ENCODE assay signal across 1 cellular context in genomic region chr3:105868450-105868744, GRCh38.
TF ChIP-seq lines count a peak whose summit lies in the region.

No MANE protein-coding gene starts in this region.

TF ChIP-seq in SK-N-SH, 30 proteins besides CTCF, POLR2A, EP300 and RAD21 (continued from another document):
- TF ChIP-seq SMC3 (IDR thresholded peaks at IDR 0.05; ENCODE audit: low read depth, low read length) = no peak
- TF ChIP-seq USF2 (IDR thresholded peaks at IDR 0.05; ENCODE audit: borderline replicate concordance, low read depth, low read length) = no peak
- no peak for TF ChIP-seq RXRA (IDR thresholded peaks at IDR 0.05; ENCODE audit: borderline replicate concordance, low read depth)
- no peak; the same call in 1 of the 2 replicates for TF ChIP-seq MXI1 (IDR thresholded peaks at IDR 0.05; ENCODE audit: low read depth, low read length)
